ENCODE assay signal across 1 cellular context in genomic region chr22:19149047-19149883, GRCh38.
TF ChIP-seq lines count a peak whose summit lies in the region.

No MANE protein-coding gene starts in this region.

TF ChIP-seq in HEK293, 187 proteins besides CTCF, POLR2A, EP300 and RAD21 (continued from another document):
- no peak for TF ChIP-seq ZNF518A (tag by site-specific recombination; conservative IDR thresholded peaks at IDR 0.05; ENCODE audit: low read depth)
- no peak for TF ChIP-seq ZNF571 (tag by site-specific recombination; IDR thresholded peaks at IDR 0.05)
